In genomic region chr3:105137911-105138310, GRCh38 we compare ENCODE assay signal across 16 cellular contexts.
"Had no signal": no experiment of that assay in that cellular context is flagged by ENCODE, and none has a peak within 500 bp of the region (broad histone marks: within the 10 kb centered on the region; RNA-seq: fewer than 3 reads in every experiment).

No MANE protein-coding gene starts in this region.

- H3K36me3 ChIP-seq: left ventricle myocardium inferior, transverse colon had no signal

- H3K4me3 Mint-ChIP-seq: activated T-helper 1 cell treated with anti-CD3 and anti-CD28 coated beads, Interleukin-12 subunit alpha, Interleukin-12 subunit beta, Interleukin-2, Interleukin-4 antibody, amounts not matched to agents 30 ng/mL and 10 ng/mL and 1 ng/mL, durations not matched to agents 14 hours and 24 hours and 36 hours; effector memory CD8-positive, alpha-beta T cell; nephron; stimulated activated memory B cell treated with anti-CD40 and anti-IgM and Interleukin-4, amounts not matched to agents 10 μg/mL and 1 μg/mL and 100 μg/mL, for 72 hours had no signal

- DNase-seq: activated CD4-positive, alpha-beta T cell treated with anti-CD3 and anti-CD28 coated beads, Interleukin-2, amount 50 U/mL, for 1 hour; activated naive CD4-positive, alpha-beta T cell; aorta; dermis blood vessel endothelial cell; effector memory CD8-positive, alpha-beta T cell; left ventricle myocardium inferior; mesenchymal stem cell; occipital lobe; stimulated activated CD4-positive, alpha-beta T cell treated with anti-CD3 and anti-CD28 coated beads, Interleukin-12 subunit alpha, Interleukin-12 subunit beta, amount 100 ng/mL, for 4 hours; stimulated activated CD4-positive, alpha-beta T cell treated with anti-CD3 and anti-CD28 coated beads, Interleukin-2, amount 100 ng/mL, for 24 hours; SW 1271; transverse colon had no signal

- H3K36me3 Mint-ChIP-seq: stimulated activated memory B cell treated with anti-CD40 and anti-IgM and Interleukin-4, amounts not matched to agents 10 μg/mL and 1 μg/mL and 100 μg/mL, for 72 hours had no signal

- H3K9me3 Mint-ChIP-seq: activated T-helper 1 cell treated with anti-CD3 and anti-CD28 coated beads, Interleukin-12 subunit alpha, Interleukin-12 subunit beta, Interleukin-2, Interleukin-4 antibody, amounts not matched to agents 30 ng/mL and 10 ng/mL and 1 ng/mL, durations not matched to agents 14 hours and 24 hours and 36 hours; effector memory CD8-positive, alpha-beta T cell; stimulated activated memory B cell treated with anti-CD40 and anti-IgM and Interleukin-4, amounts not matched to agents 10 μg/mL and 1 μg/mL and 100 μg/mL, for 72 hours had no signal

- H3K4me1 Mint-ChIP-seq: nephron had no signal

- H3K27me3 Mint-ChIP-seq: effector memory CD8-positive, alpha-beta T cell; stimulated activated memory B cell treated with anti-CD40 and anti-IgM and Interleukin-4, amounts not matched to agents 10 μg/mL and 1 μg/mL and 100 μg/mL, for 72 hours had no signal

- H3K4me2 ChIP-seq: hepatocyte had no signal

- ATAC-seq: effector memory CD8-positive, alpha-beta T cell; stimulated activated memory B cell treated with anti-CD40 and anti-IgM and Interleukin-4, amounts not matched to agents 10 μg/mL and 1 μg/mL and 100 μg/mL, for 72 hours had no signal

- H3K4me1 ChIP-seq: transverse colon had no signal

- H2AFZ ChIP-seq: hepatocyte had no signal

- H3K27ac Mint-ChIP-seq: activated T-helper 1 cell treated with anti-CD3 and anti-CD28 coated beads, Interleukin-12 subunit alpha, Interleukin-12 subunit beta, Interleukin-2, Interleukin-4 antibody, amounts not matched to agents 30 ng/mL and 10 ng/mL and 1 ng/mL, durations not matched to agents 14 hours and 24 hours and 36 hours; effector memory CD8-positive, alpha-beta T cell; nephron; stimulated activated memory B cell treated with anti-CD40 and anti-IgM and Interleukin-4, amounts not matched to agents 10 μg/mL and 1 μg/mL and 100 μg/mL, for 72 hours had no signal

- H3K27ac ChIP-seq: hepatocyte, left ventricle myocardium inferior, transverse colon had no signal

- H3K27me3 ChIP-seq: hepatocyte, transverse colon had no signal

- H3K9me3 ChIP-seq: left ventricle myocardium inferior, transverse colon had no signal

- H3K4me3 ChIP-seq: hepatocyte, left ventricle myocardium inferior, transverse colon had no signal

- H3K79me2 ChIP-seq: hepatocyte had no signal
